ENCODE assay signal across 20 cellular contexts in genomic region chr15:38458646-38459045, GRCh38.
"Had no signal": no experiment of that assay in that cellular context is flagged by ENCODE, and none has a peak within 500 bp of the region (broad histone marks: within the 10 kb centered on the region; RNA-seq: fewer than 3 reads in every experiment).

No MANE protein-coding gene starts in this region.

- H3K27me3 ChIP-seq: SJSA1 had no signal

- H3K27ac ChIP-seq: RWPE1, SJSA1, SK-N-MC had no signal

- H3K36me3 ChIP-seq: SJSA1 had no signal

- H3K9me3 ChIP-seq: SJSA1 had no signal

- H3K4me3 ChIP-seq: SJSA1, SK-N-MC had no signal

- DNase-seq: Karpas-422, KG1, MM.1S, NCI-H1092 treated with DMSO at 0.1 percent for 48 hours, NCI-H1436, NCI-H187, NCI-H2029, NCI-H2081 treated with DMSO at 0.1 percent for 48 hours, NCI-H2171, NCI-H226, NCI-H446, NCI-H510A, NCI-H524 treated with DMSO at 0.1 percent for 48 hours, NCI-H69, NCI-H774, OCI-M1, SHP77 treated with DMSO at 0.1 percent for 48 hours had no signal
